Comparison of ENCODE assay signal across 6 cellular contexts in genomic region chr19:11420894-11421606, GRCh38. TPM values are rescaled to one million over a fixed set of nuclear protein-coding genes. Genes with fewer than 3 reads are reported as not detected.
DNase-seq lines count a peak whose midpoint lies in the region; ATAC-seq, FAIRE-seq and TF ChIP-seq lines count a peak whose summit lies in the region.

No MANE protein-coding gene starts in this region.

- H3K27ac ChIP-seq in 22Rv1 (peak overlapping the region; percentile 79), Peyer's patch (peak overlapping the region in 3 of 4 donors; percentile 6 to 39 (median 25)), kidney (ENCODE audit: low read depth in 2 of 2, low read length in 2 of 2) (peak overlapping the region; percentile 59 to 76)

- FAIRE-seq in kidney (lab: Jason Lieb, UNC), result no peak
- FAIRE-seq in urothelium cell line (lab: Jason Lieb, UNC), result no peak

- TF ChIP-seq CTCF in 22Rv1 (IDR thresholded peaks at IDR 0.05), result no peak
- no peak for TF ChIP-seq CTCF in Peyer's patch (IDR thresholded peaks at IDR 0.05)
- no peak for TF ChIP-seq CTCF in kidney (IDR thresholded peaks at IDR 0.05; ENCODE audit: borderline replicate concordance, extremely low read depth, insufficient read depth)

- peak in 1 of 3 donors; percentile 61 for DNase-seq in Peyer's patch
- no peak for DNase-seq in kidney
- DNase-seq in urothelium cell line (ENCODE audit: low spot score), result no peak

- TF ChIP-seq POLR2A in Peyer's patch (IDR thresholded peaks at IDR 0.05), result no peak

- H3K9ac ChIP-seq in kidney (ENCODE audit: low read length in 2 of 2), result peak overlapping the region; percentile 38 to 78

- H3K9me3 ChIP-seq in Peyer's patch (peaks cover 0 to 6% (median 0%) of the 10 kb centered on the region in 4 donors), kidney (ENCODE audit: control insufficient read depth in 1 of 2, low read length in 2 of 2) (no peaks in the 10 kb centered on the region)

- ATAC-seq in GM19467 (IDR thresholded peaks at IDR 0.05; ENCODE audit: unreplicated experiment), result no peak
- no peak for ATAC-seq in HG02970 (IDR thresholded peaks at IDR 0.05; ENCODE audit: low FRiP score, unreplicated experiment)

- H3K36me3 ChIP-seq in Peyer's patch (no peaks in the 10 kb centered on the region), kidney (ENCODE audit: control insufficient read depth in 1 of 2, insufficient read depth in 2 of 2, low read length in 2 of 2) (no peaks in the 10 kb centered on the region)

- H3K4me1 ChIP-seq in Peyer's patch, result peaks cover 0 to 41% (median 31%) of the 10 kb centered on the region in 4 donors
- peaks cover 6 to 20% of the 10 kb centered on the region in 2 donors for H3K4me1 ChIP-seq in kidney (ENCODE audit: control insufficient read depth in 1 of 2, insufficient read depth in 1 of 2, low read depth in 1 of 2, low read length in 2 of 2)

- peak overlapping the region in 3 of 4 donors; percentile 24 to 42 (median 40) for H3K4me3 ChIP-seq in Peyer's patch
- peak overlapping the region; percentile 39 to 64 for H3K4me3 ChIP-seq in kidney (ENCODE audit: low read length in 2 of 2)

- H3K27me3 ChIP-seq in Peyer's patch, result peaks cover 0 to 53% of the 10 kb centered on the region in 2 donors

- intact Hi-C loops in kidney (cut with DNase I), result no loop called here

RNA-seq across cellular contexts. Expression of gene RGL3, which starts 1.9 kb away (rescaled TPM):
- total RNA-seq in Peyer's patch (10 to 100 TPM in 1 of 4 donors, 1 to 10 TPM in 3; 2.5 to 51.2 (median 6.3) TPM), kidney (126 TPM)
- polyA plus RNA-seq in kidney (ENCODE audit: insufficient read depth, low read depth, low replicate concordance), result 56.9 TPM

RNA-seq across cellular contexts. Expression of gene ODAD3, which starts 13.9 kb away (rescaled TPM):
- total RNA-seq in Peyer's patch (1 to 10 TPM in 1 of 4 donors, not detected in 3; 1.5 TPM), kidney (1.5 TPM)
- polyA plus RNA-seq in kidney (ENCODE audit: insufficient read depth, low read depth, low replicate concordance), result 7.1 TPM

RNA-seq across cellular contexts. Expression of gene PRKCSH, which starts 14.4 kb away (rescaled TPM):
- 100 to 1,000 TPM; 161 to 239 (median 194) TPM for total RNA-seq in Peyer's patch
- total RNA-seq in kidney, result 278 TPM
- 182 TPM for polyA plus RNA-seq in kidney (ENCODE audit: insufficient read depth, low read depth, low replicate concordance)

RNA-seq across cellular contexts. Expression of gene EPOR, which starts 36.9 kb away (rescaled TPM):
- 1 to 10 TPM; 1.2 to 5.0 (median 3.0) TPM for total RNA-seq in Peyer's patch
- total RNA-seq in kidney, result 23.6 TPM
- 20.4 TPM for polyA plus RNA-seq in kidney (ENCODE audit: insufficient read depth, low read depth, low replicate concordance)

RNA-seq across cellular contexts. Expression of gene SWSAP1, which starts 46.6 kb away (rescaled TPM):
- total RNA-seq in Peyer's patch, result 1 to 10 TPM in 2 of 4 donors, under 1 TPM in 1, not detected in 1; 0.76 to 3.2 (median 1.9) TPM
- 4.1 TPM for total RNA-seq in kidney
- 6.2 TPM for polyA plus RNA-seq in kidney (ENCODE audit: insufficient read depth, low read depth, low replicate concordance)

Comparison
In these comparisons a context has a peak if more than half of its experiments do, and no peak if none do; other contexts are left out.
1. H3K27ac ChIP-seq: peak in every context shown above with its lines; median percentile 79 in 22Rv1; 68 in kidney; 25 in Peyer's patch.